ENCODE assay signal across 8 cellular contexts in genomic region chr9:69758001-69758730, GRCh38. TPM values are rescaled to one million over a fixed set of nuclear protein-coding genes. Genes with fewer than 3 reads are reported as not detected.
DNase-seq lines count a peak whose midpoint lies in the region; ATAC-seq and TF ChIP-seq lines count a peak whose summit lies in the region.

No MANE protein-coding gene starts in this region.

- intact Hi-C loops in ovary (cut with DNase I): loop anchor here in 1 of 4 donors (5.0 kb wide), 1 partner anchor 86 kb away; the partner anchor contains the start of gene APBA1

- peaks cover 2% of the 10 kb centered on the region for H3K4me1 ChIP-seq in ovary (ENCODE audit: insufficient read depth)

- peak overlapping the region; percentile 6 for H3K4me3 ChIP-seq in ovary

- ATAC-seq in GM18870 (IDR thresholded peaks at IDR 0.05; ENCODE audit: unreplicated experiment) (no peak), GM21360 (IDR thresholded peaks at IDR 0.05; ENCODE audit: unreplicated experiment) (no peak)

- TF ChIP-seq CTCF in ovary (IDR thresholded peaks at IDR 0.05): no peak

- no peak for TF ChIP-seq POLR2A in ovary (IDR thresholded peaks at IDR 0.05)

- no peak overlapping the region for H3K27ac ChIP-seq in ovary

- no peaks in the 10 kb centered on the region for H3K9me3 ChIP-seq in ovary

- no peak for TF ChIP-seq EP300 in ovary (IDR thresholded peaks at IDR 0.05)

- peak; percentile 9 for DNase-seq in NCI-H146 (lab: John Stamatoyannopoulos, UW)
- no peak for DNase-seq in NCI-H146 treated with DMSO at 0.1 percent for 48 hours (lab: John Stamatoyannopoulos, UW; ENCODE audit: unreplicated experiment)
- peak; percentile 27 for DNase-seq in NCI-H2196 (lab: John Stamatoyannopoulos, UW; ENCODE audit: unreplicated experiment)
- peak; percentile 19 for DNase-seq in dedifferentiated amniotic fluid mesenchymal stem cell (ENCODE audit: extremely low spot score)
- DNase-seq in ovary: no peak
- DNase-seq in D341Med (ENCODE audit: low spot score): no peak

- H3K36me3 ChIP-seq in ovary: no peaks in the 10 kb centered on the region

- H3K27me3 ChIP-seq in ovary: no peaks in the 10 kb centered on the region

- WGBS in ovary, 3 donors: 30 to 40% (median 30%) methylated on average over 6 of the region's 6 CpGs

RNA-seq across cellular contexts. Expression of gene PTAR1, which starts 1.6 kb away (rescaled TPM):
- total RNA-seq in ovary: 10 to 100 TPM; 38.5 to 63.0 (median 49.5) TPM
- 10 to 100 TPM in 1 of 2 donors, 1 to 10 TPM in 1; 9.8 to 19.1 TPM for polyA plus RNA-seq in ovary

Comparison
In these comparisons a context has a peak if more than half of its experiments do, and no peak if none do; other contexts are left out.
1. DNase-seq: peak in NCI-H146 (single experiment), NCI-H2196 (single experiment) and dedifferentiated amniotic fluid mesenchymal stem cell (single experiment); none in NCI-H146 treated with DMSO at 0.1 percent for 48 hours (single experiment), ovary (0 of 5) and D341Med (single experiment).